ENCODE assay signal across 1 cellular context in genomic region chr11:380095-380480, GRCh38.
A peak's percentile ranks its signal among the peaks of the same experiment; 100 is the strongest.
TF ChIP-seq lines count a peak whose summit lies in the region.

No MANE protein-coding gene starts in this region.

TF ChIP-seq in K562, 482 proteins besides CTCF, POLR2A, EP300 and RAD21:
- no peak for TF ChIP-seq NFIC (IDR thresholded peaks at IDR 0.05)
- TF ChIP-seq POLR2G (IDR thresholded peaks at IDR 0.05; ENCODE audit: low read depth, low read length), result 0 out of 2 replicates have a peak, but pooled peaks have one; percentile 38
- TF ChIP-seq FOXJ2 (tag; IDR thresholded peaks at IDR 0.05), result no peak
